ENCODE assay signal across 8 cellular contexts in genomic region chr4:55866973-55867574, GRCh38. TPM values are rescaled to one million over a fixed set of nuclear protein-coding genes. Genes with fewer than 3 reads are reported as not detected.
DNase-seq lines count a peak whose midpoint lies in the region; ATAC-seq lines count a peak whose summit lies in the region.

No MANE protein-coding gene starts in this region.

- peaks cover 28% of the 10 kb centered on the region for H3K36me3 Mint-ChIP-seq in activated T-helper 1 cell treated with anti-CD3 and anti-CD28 coated beads, Interleukin-12 subunit alpha, Interleukin-12 subunit beta, Interleukin-2, Interleukin-4 antibody, amounts not matched to agents 30 ng/mL and 10 ng/mL and 1 ng/mL, durations not matched to agents 14 hours and 24 hours and 36 hours (ENCODE audit: low read depth)

- H3K27ac Mint-ChIP-seq in activated T-helper 1 cell treated with anti-CD3 and anti-CD28 coated beads, Interleukin-12 subunit alpha, Interleukin-12 subunit beta, Interleukin-2, Interleukin-4 antibody, amounts not matched to agents 30 ng/mL and 10 ng/mL and 1 ng/mL, durations not matched to agents 14 hours and 24 hours and 36 hours = peak overlapping the region; percentile 24

- ATAC-seq in GM19351 (IDR thresholded peaks at IDR 0.05; ENCODE audit: unreplicated experiment) (peak; percentile 76), HG03175 (IDR thresholded peaks at IDR 0.05; ENCODE audit: unreplicated experiment) (peak; percentile 94), Right ventricle myocardium superior (ENCODE audit: poor library complexity) (peak; percentile 97)

- peaks cover 21% of the 10 kb centered on the region for H3K4me1 Mint-ChIP-seq in activated T-helper 1 cell treated with anti-CD3 and anti-CD28 coated beads, Interleukin-12 subunit alpha, Interleukin-12 subunit beta, Interleukin-2, Interleukin-4 antibody, amounts not matched to agents 30 ng/mL and 10 ng/mL and 1 ng/mL, durations not matched to agents 14 hours and 24 hours and 36 hours (ENCODE audit: low read depth)

- H3K9me3 Mint-ChIP-seq in activated T-helper 1 cell treated with anti-CD3 and anti-CD28 coated beads, Interleukin-12 subunit alpha, Interleukin-12 subunit beta, Interleukin-2, Interleukin-4 antibody, amounts not matched to agents 30 ng/mL and 10 ng/mL and 1 ng/mL, durations not matched to agents 14 hours and 24 hours and 36 hours = no peaks in the 10 kb centered on the region

- DNase-seq in DMS79 (lab: John Stamatoyannopoulos, UW) (peak; percentile 23), NCI-H2227 treated with DMSO at 0.1 percent for 48 hours (lab: John Stamatoyannopoulos, UW) (peak; percentile 27), Right ventricle myocardium superior (no peak), renal cortical epithelial cell (ENCODE audit: low read depth) (peak; percentile 77)
- no peak for DNase-seq in activated T-helper 1 cell treated with anti-CD3 and anti-CD28 coated beads, Interleukin-12 subunit alpha, Interleukin-12 subunit beta, Interleukin-2, Interleukin-4 antibody, amounts not matched to agents 30 ng/mL and 10 ng/mL and 1 ng/mL, durations not matched to agents 14 hours and 24 hours and 36 hours (ENCODE audit: low spot score)
- no peak for DNase-seq in stimulated activated CD4-positive, alpha-beta T cell treated with anti-CD3 and anti-CD28 coated beads, Interleukin-1b, Interleukin-23, amount 100 ng/mL, for 48 hours

- H3K4me3 Mint-ChIP-seq in activated T-helper 1 cell treated with anti-CD3 and anti-CD28 coated beads, Interleukin-12 subunit alpha, Interleukin-12 subunit beta, Interleukin-2, Interleukin-4 antibody, amounts not matched to agents 30 ng/mL and 10 ng/mL and 1 ng/mL, durations not matched to agents 14 hours and 24 hours and 36 hours = no peak overlapping the region

- H3K27me3 Mint-ChIP-seq in activated T-helper 1 cell treated with anti-CD3 and anti-CD28 coated beads, Interleukin-12 subunit alpha, Interleukin-12 subunit beta, Interleukin-2, Interleukin-4 antibody, amounts not matched to agents 30 ng/mL and 10 ng/mL and 1 ng/mL, durations not matched to agents 14 hours and 24 hours and 36 hours (ENCODE audit: insufficient read depth) = no peaks in the 10 kb centered on the region

- intact Hi-C loops in activated T-helper 1 cell treated with anti-CD3 and anti-CD28 coated beads, Interleukin-12 subunit alpha, Interleukin-12 subunit beta, Interleukin-2, Interleukin-4 antibody, amounts not matched to agents 30 ng/mL and 10 ng/mL and 1 ng/mL, durations not matched to agents 14 hours and 24 hours and 36 hours (cut with micrococcal nuclease) = loop anchor here (1.0 to 10.0 kb wide), 9 partner anchors 14 to 896 kb away; partner anchors contain the start of genes CEP135, CLOCK, EXOC1 and SRD5A3
- intact Hi-C loops in Right ventricle myocardium superior (cut with DNase I) = no loop called here

RNA-seq across cellular contexts. Expression of gene EXOC1, which starts 13.6 kb away (rescaled TPM):
- total RNA-seq in activated T-helper 1 cell treated with anti-CD3 and anti-CD28 coated beads, Interleukin-12 subunit alpha, Interleukin-12 subunit beta, Interleukin-2, Interleukin-4 antibody, amounts not matched to agents 30 ng/mL and 10 ng/mL and 1 ng/mL, durations not matched to agents 14 hours and 24 hours and 36 hours = 18.3 and 18.8 TPM in 2 replicates
- total RNA-seq in Right ventricle myocardium superior = 14.9 TPM
- total RNA-seq in renal cortical epithelial cell = 50.9 and 62.6 TPM in 2 replicates

RNA-seq across cellular contexts. Expression of gene EXOC1L, which starts 47.5 kb away (rescaled TPM):
- total RNA-seq in activated T-helper 1 cell treated with anti-CD3 and anti-CD28 coated beads, Interleukin-12 subunit alpha, Interleukin-12 subunit beta, Interleukin-2, Interleukin-4 antibody, amounts not matched to agents 30 ng/mL and 10 ng/mL and 1 ng/mL, durations not matched to agents 14 hours and 24 hours and 36 hours = not detected in 2 replicates
- not detected for total RNA-seq in Right ventricle myocardium superior
- total RNA-seq in renal cortical epithelial cell = not detected in 2 replicates

Comparison
In these comparisons a context has a peak if more than half of its experiments do, and no peak if none do; other contexts are left out.
1. DNase-seq: peak in DMS79 (single experiment), NCI-H2227 treated with DMSO at 0.1 percent for 48 hours (single experiment) and renal cortical epithelial cell (single experiment); none in activated T-helper 1 cell treated with anti-CD3 and anti-CD28 coated beads, Interleukin-12 subunit alpha, Interleukin-12 subunit beta, Interleukin-2, Interleukin-4 antibody, amounts not matched to agents 30 ng/mL and 10 ng/mL and 1 ng/mL, durations not matched to agents 14 hours and 24 hours and 36 hours (single experiment), Right ventricle myocardium superior (single experiment) and stimulated activated CD4-positive, alpha-beta T cell treated with anti-CD3 and anti-CD28 coated beads, Interleukin-1b, Interleukin-23, amount 100 ng/mL, for 48 hours (single experiment).
2. Peak in every context shown above with its lines, with median percentiles within 50 percentile points of each other: ATAC-seq.